ENCODE assay signal across 12 cellular contexts in the genomic region with DNA sequence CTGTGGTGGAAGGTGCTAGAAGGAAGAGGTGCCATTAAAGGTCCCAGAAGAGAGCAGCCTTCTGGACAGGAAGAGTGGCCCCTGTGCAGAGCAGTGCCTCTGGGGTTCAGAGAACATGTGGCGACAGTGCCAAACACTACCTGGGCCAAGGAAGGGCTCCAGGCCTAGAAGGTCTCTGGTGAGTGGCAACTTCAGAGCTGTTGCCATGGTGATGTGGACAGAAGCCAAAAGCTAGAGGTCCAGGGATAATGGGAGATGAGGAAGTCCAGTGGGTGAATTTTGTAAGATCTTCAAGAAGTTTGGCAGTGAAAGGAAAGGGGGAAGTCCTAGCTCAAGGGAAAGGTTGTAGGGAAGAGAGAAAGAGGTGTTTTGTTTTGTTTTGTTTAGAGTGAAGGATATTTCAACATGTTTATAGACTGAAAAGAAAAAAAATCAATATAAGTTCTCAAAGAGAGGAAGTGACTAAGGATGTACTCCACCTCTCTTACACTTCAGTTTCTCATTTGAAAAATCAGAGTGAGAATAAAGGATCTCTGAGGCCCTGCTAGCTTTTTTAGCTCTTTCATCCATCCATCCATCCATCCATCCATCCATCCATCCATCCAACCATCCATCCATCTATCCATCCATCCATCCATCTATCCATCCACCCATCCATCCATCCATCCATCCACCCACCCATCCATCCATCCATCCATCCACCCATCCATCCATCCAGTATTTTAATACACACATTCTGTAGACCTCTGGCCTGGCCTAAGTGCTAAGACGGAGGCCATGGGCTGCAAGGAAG.
DNase-seq lines count a peak whose midpoint lies in the region; TF ChIP-seq lines count a peak whose summit lies in the region.
"Had no signal": no experiment of that assay in that cellular context is flagged by ENCODE, and none has a peak within 500 bp of the region (broad histone marks: within the 10 kb centered on the region; RNA-seq: fewer than 3 reads in every experiment).

No MANE protein-coding gene starts in this region.

- no peak overlapping the region for H3K4ac ChIP-seq in H9 (ENCODE audit: low read depth, low read length)

- no peak overlapping the region for H2BK15ac ChIP-seq in H9 (ENCODE audit: low read depth, low read length)

- no peak overlapping the region for H2AK5ac ChIP-seq in H9 (ENCODE audit: insufficient read length, low read length)

- H3K27ac ChIP-seq in brain microvascular endothelial cell (peak overlapping the region; percentile 38), H9 (ENCODE audit: insufficient read length, low read depth, low read length) (no peak overlapping the region)
- H3K27ac ChIP-seq: cardiac muscle cell had no signal

- H3K36me3 Mint-ChIP-seq in progenitor cell of endocrine pancreas (ENCODE audit: insufficient read depth) (no peaks in the 10 kb centered on the region), H9 (ENCODE audit: insufficient read depth in 1 of 3, low read depth in 3 of 3) (no peaks in the 10 kb centered on the region)

- H3K4me1 Mint-ChIP-seq in progenitor cell of endocrine pancreas (ENCODE audit: low read depth) (peaks cover 8% of the 10 kb centered on the region), H9 (peaks cover 17 to 20% of the 10 kb centered on the region in 2 experiments)
- H3K4me1 Mint-ChIP-seq: neural crest cell had no signal

- H3T11ph ChIP-seq in H9 (ENCODE audit: low read length): no peak overlapping the region

- no peaks in the 10 kb centered on the region for H4K20me1 ChIP-seq in H9 (ENCODE audit: control insufficient read depth, insufficient read depth, insufficient read length)

- H4K5ac ChIP-seq in H9 (ENCODE audit: insufficient read length, low read depth, low read length): no peak overlapping the region

- no peaks in the 10 kb centered on the region for H3K36me3 ChIP-seq in brain microvascular endothelial cell (replicated peaks)
- H3K36me3 ChIP-seq: cardiac muscle cell had no signal

- DNase-seq in SKM-1 treated with dmso at 0.1 percent for 144 hours (lab: John Stamatoyannopoulos, UW; ENCODE audit: unreplicated experiment) (peak; percentile 46), SKM-1 (lab: John Stamatoyannopoulos, UW; ENCODE audit: unreplicated experiment) (no peak), NCI-H2029 (lab: John Stamatoyannopoulos, UW) (peak; percentile 47), brain microvascular endothelial cell (no peak), pons (ENCODE audit: low spot score) (peak; percentile 16), progenitor cell of endocrine pancreas (ENCODE audit: low spot score, unreplicated experiment) (no peak), H9 (no peak), NCI-H446 treated with DMSO at 0.1 percent for 48 hours (lab: John Stamatoyannopoulos, UW) (no peak)
- DNase-seq: SHP77, trophoblast cell had no signal

- no peak overlapping the region for H2BK5ac ChIP-seq in H9 (ENCODE audit: insufficient read length, low read length)

- H3K9me3 Mint-ChIP-seq in progenitor cell of endocrine pancreas (ENCODE audit: low read depth) (no peaks in the 10 kb centered on the region), H9 (no peaks in the 10 kb centered on the region)
- H3K9me3 Mint-ChIP-seq: neural crest cell had no signal

- no peaks in the 10 kb centered on the region for H3K9me3 ChIP-seq in H9 (ENCODE audit: control insufficient read depth, low read depth, low read length)

- no peak overlapping the region for H2BK20ac ChIP-seq in H9 (ENCODE audit: low read depth, low read length, poor library complexity, severe bottlenecking)

- H3K4me3 ChIP-seq in brain microvascular endothelial cell (ENCODE audit: low read depth, low read length): no peak overlapping the region
- H3K4me3 ChIP-seq: cardiac muscle cell had no signal

- no peak overlapping the region for H4K8ac ChIP-seq in H9 (replicated peaks; ENCODE audit: insufficient read length, low read depth, low read length)

- no peak overlapping the region for H3K4me2 ChIP-seq in H9 (ENCODE audit: insufficient read depth, insufficient read length, low read length)

- no peak overlapping the region for H3K23ac ChIP-seq in H9 (ENCODE audit: insufficient read length, low read depth, low read length)

- no peak overlapping the region for H3K18ac ChIP-seq in H9 (ENCODE audit: insufficient read length, low read depth, low read length)

- H3K4me1 ChIP-seq in H9 (ENCODE audit: insufficient read depth, low read length): peaks cover 8% of the 10 kb centered on the region; the same call in 1 of the 2 replicates

- no peak overlapping the region for H3K27ac Mint-ChIP-seq in progenitor cell of endocrine pancreas
- H3K27ac Mint-ChIP-seq in H9: peak overlapping the region in 1 of 3 experiments; percentile 32; a peak in 1 of 7 replicates

- TF ChIP-seq CTCF in brain microvascular endothelial cell (IDR thresholded peaks at IDR 0.05; ENCODE audit: low read depth, low read length, missing control alignments): no peak
- no peak for TF ChIP-seq CTCF in progenitor cell of endocrine pancreas (IDR thresholded peaks at IDR 0.05; ENCODE audit: unreplicated experiment)
- no peak for TF ChIP-seq CTCF in H9 (conservative IDR thresholded peaks at IDR 0.05)

- no peak overlapping the region for H4K91ac ChIP-seq in H9 (ENCODE audit: insufficient read length, low read depth, low read length)

- no peak overlapping the region for H3K4me3 Mint-ChIP-seq in progenitor cell of endocrine pancreas (ENCODE audit: low read depth)
- H3K4me3 Mint-ChIP-seq in H9: no peak overlapping the region
- H3K4me3 Mint-ChIP-seq: neural crest cell had no signal

- H3K14ac ChIP-seq in H9 (ENCODE audit: insufficient read depth, low read length): no peak overlapping the region

- H3K9ac ChIP-seq in H9 (ENCODE audit: extremely low read depth, insufficient read length, low read length): no peak overlapping the region

- H3K56ac ChIP-seq in H9 (ENCODE audit: insufficient read length, low read depth, low read length): no peak overlapping the region

- H2BK120ac ChIP-seq in H9 (ENCODE audit: low read depth, low read length, poor library complexity, severe bottlenecking): no peak overlapping the region

- in situ Hi-C loops in brain microvascular endothelial cell (cut with HindIII; ENCODE audit: low pct_ligation_motif_present, low sequenced_read_pairs): no loop called here

- H2BK12ac ChIP-seq in H9 (ENCODE audit: insufficient read length, low read depth, low read length): no peak overlapping the region

- H3K27me3 Mint-ChIP-seq in progenitor cell of endocrine pancreas: no peaks in the 10 kb centered on the region
- H3K27me3 Mint-ChIP-seq in H9 (ENCODE audit: low read depth): no peaks in the 10 kb centered on the region

- H3K79me2 ChIP-seq in H9 (ENCODE audit: insufficient read depth, low read length): no peaks in the 10 kb centered on the region

- H3K79me1 ChIP-seq in H9 (ENCODE audit: insufficient read depth, low read depth, low read length, poor library complexity, severe bottlenecking): no peaks in the 10 kb centered on the region

- H3K23me2 ChIP-seq in H9 (ENCODE audit: insufficient read length, low read depth, low read length, poor library complexity, severe bottlenecking): no peaks in the 10 kb centered on the region

- H3K27me3 ChIP-seq in brain microvascular endothelial cell (replicated peaks) (no peaks in the 10 kb centered on the region), H9 (ENCODE audit: insufficient read depth, low read length) (no peaks in the 10 kb centered on the region)
- H3K27me3 ChIP-seq: cardiac muscle cell had no signal

- no CpG with 5 or more reads among the region's 2 CpGs for WGBS in H9 (ENCODE audit: extremely low coverage, insufficient read length, low lambda C conversion rate)

- no peak overlapping the region for H2AFZ ChIP-seq in H9 (ENCODE audit: low read length)

Comparison
In these comparisons a context has a peak if more than half of its experiments do, and no peak if none do; other contexts are left out.
1. DNase-seq: peak in SKM-1 treated with dmso at 0.1 percent for 144 hours (single experiment), NCI-H2029 (single experiment) and pons (single experiment); none in SKM-1 (single experiment), brain microvascular endothelial cell (single experiment), progenitor cell of endocrine pancreas (single experiment), H9 (single experiment) and NCI-H446 treated with DMSO at 0.1 percent for 48 hours (single experiment).